7 cellular contexts compared by ENCODE assay signal in the genomic region with DNA sequence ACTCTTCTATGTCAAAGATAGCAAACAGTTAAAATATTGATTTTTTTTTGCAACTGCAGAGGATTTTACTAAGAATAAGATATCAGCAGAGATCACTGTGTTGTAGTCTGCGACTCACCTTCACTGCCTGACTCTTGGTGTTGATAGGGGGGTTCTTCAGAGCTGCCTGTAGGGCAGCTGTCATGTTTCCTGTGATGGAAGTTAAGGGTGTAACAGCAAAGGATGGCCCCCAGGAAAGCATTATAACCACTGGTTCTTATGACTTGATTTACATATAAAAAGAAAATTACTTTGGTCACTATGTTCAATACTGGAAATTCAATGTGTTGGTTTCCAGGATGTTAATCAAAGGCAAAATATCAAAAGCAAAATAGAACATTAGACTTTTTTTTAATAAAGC. TPM values are rescaled to one million over a fixed set of nuclear protein-coding genes. Genes with fewer than 3 reads are reported as not detected.
DNase-seq lines count a peak whose midpoint lies in the region; ATAC-seq and TF ChIP-seq lines count a peak whose summit lies in the region.

No MANE protein-coding gene starts in this region.

- peaks cover 49% of the 10 kb centered on the region for H3K36me3 ChIP-seq in OCI-LY1 (ENCODE audit: insufficient read depth, low read length)
- H3K36me3 ChIP-seq in body of pancreas (replicated peaks in 1 of 2; ENCODE audit: insufficient read depth in 1 of 2, low read depth in 2 of 2) = peaks cover 0 to 5% of the 10 kb centered on the region in 2 donors

- H3K27me3 ChIP-seq in OCI-LY1 (ENCODE audit: insufficient read depth, low read length) (no peaks in the 10 kb centered on the region), body of pancreas (no peaks in the 10 kb centered on the region)

- ATAC-seq in GM21529 (IDR thresholded peaks at IDR 0.05; ENCODE audit: unreplicated experiment) (no peak), body of pancreas (no peak)

- H2AFZ ChIP-seq in OCI-LY1 (ENCODE audit: low read length) = no peak overlapping the region

- peaks cover 31% of the 10 kb centered on the region for H3K79me2 ChIP-seq in OCI-LY1 (ENCODE audit: insufficient read depth, low read length)

- intact Hi-C loops in body of pancreas (cut with DNase I) = no loop called here

- H3K9ac ChIP-seq in OCI-LY1 (ENCODE audit: low read length) = peak overlapping the region; percentile 81; the same call in 1 of the 2 replicates

- H3K27ac ChIP-seq in OCI-LY1 (ENCODE audit: low read depth, low read length, poor library complexity, severe bottlenecking) (no peak overlapping the region), body of pancreas (peak overlapping the region in 1 of 4 donors; percentile 86)

- peak overlapping the region; percentile 95 for H3K27ac Mint-ChIP-seq in endothelial cell (ENCODE audit: unreplicated experiment)

- no peaks in the 10 kb centered on the region for H3K9me3 Mint-ChIP-seq in endothelial cell (ENCODE audit: unreplicated experiment)

- peaks cover 5% of the 10 kb centered on the region for H3K27me3 Mint-ChIP-seq in endothelial cell (ENCODE audit: unreplicated experiment)

- H3K4me3 Mint-ChIP-seq in endothelial cell (ENCODE audit: unreplicated experiment) = peak overlapping the region; percentile 99

- DNase-seq in GM12865 (ENCODE audit: low read depth) (peak; percentile 51), endothelial cell (ENCODE audit: low spot score) (no peak), retinal pigment epithelial cell (ENCODE audit: low read depth) (no peak), body of pancreas (no peak), AG08396 (ENCODE audit: low spot score) (no peak)

- TF ChIP-seq CTCF in GM12865 (IDR thresholded peaks at IDR 0.05; ENCODE audit: insufficient read depth, low read depth, low read length, missing control alignments) (no peak), OCI-LY1 (IDR thresholded peaks at IDR 0.05; ENCODE audit: low read length) (no peak), endothelial cell (IDR thresholded peaks at IDR 0.05; ENCODE audit: unreplicated experiment) (no peak), retinal pigment epithelial cell (conservative IDR thresholded peaks at IDR 0.05; ENCODE audit: low read depth, low read length) (no peak), body of pancreas (IDR thresholded peaks at IDR 0.05) (no peak)

- TF ChIP-seq POLR2A in body of pancreas (IDR thresholded peaks at IDR 0.05) = no peak

- no peaks in the 10 kb centered on the region for H3K9me2 ChIP-seq in OCI-LY1 (ENCODE audit: low read depth, low read length)

- H3K4me3 ChIP-seq in GM12865 (ENCODE audit: low read depth, low read length) = peak overlapping the region; percentile 87
- H3K4me3 ChIP-seq in OCI-LY1 (ENCODE audit: low read depth, low read length, poor library complexity, severe bottlenecking) = peak overlapping the region; percentile 89
- peak overlapping the region; percentile 86 for H3K4me3 ChIP-seq in retinal pigment epithelial cell (ENCODE audit: low read length)
- H3K4me3 ChIP-seq in body of pancreas = no peak overlapping the region

- H3K4me1 Mint-ChIP-seq in endothelial cell (ENCODE audit: unreplicated experiment) = peaks cover 34% of the 10 kb centered on the region

- peaks cover 33% of the 10 kb centered on the region for H3K4me1 ChIP-seq in OCI-LY1 (ENCODE audit: insufficient read depth, low read length, severe bottlenecking)
- peaks cover 44% of the 10 kb centered on the region for H3K4me1 ChIP-seq in body of pancreas

- 5 to 11% methylated on average over 1 of the region's 1 CpG for WGBS in body of pancreas, 2 donors

- H3K9me3 ChIP-seq in OCI-LY1 (ENCODE audit: low read length) (no peaks in the 10 kb centered on the region), body of pancreas (no peaks in the 10 kb centered on the region)

- H4K20me1 ChIP-seq in OCI-LY1 (ENCODE audit: insufficient read depth, low read length) = no peaks in the 10 kb centered on the region

- H3K4me2 ChIP-seq in OCI-LY1 (ENCODE audit: low read length) = peak overlapping the region; percentile 76

- peaks cover 21% of the 10 kb centered on the region for H3K36me3 Mint-ChIP-seq in endothelial cell (ENCODE audit: low read depth, unreplicated experiment)

- H3F3A ChIP-seq in OCI-LY1 (ENCODE audit: insufficient read depth, low read length) = peaks cover 3% of the 10 kb centered on the region; the same call in 1 of the 2 replicates

RNA-seq across cellular contexts. Expression of a gene that starts 2.6 kb away (rescaled TPM):
- 142 TPM for total RNA-seq in endothelial cell (ENCODE audit: unreplicated experiment)
- total RNA-seq in body of pancreas = 10 to 100 TPM; 29.3 to 52.4 TPM

RNA-seq across cellular contexts. Expression of a gene that starts 20.2 kb away (rescaled TPM):
- total RNA-seq in endothelial cell (ENCODE audit: unreplicated experiment) (not detected), body of pancreas (not detected)

RNA-seq across cellular contexts. Expression of a gene that starts 42.7 kb away (rescaled TPM):
- 0.67 TPM for total RNA-seq in endothelial cell (ENCODE audit: unreplicated experiment)
- 1 to 10 TPM; 8.3 to 9.6 TPM for total RNA-seq in body of pancreas

Comparison
In these comparisons a context has a peak if more than half of its experiments do, and no peak if none do; other contexts are left out.
1. H3K4me3 ChIP-seq: peak in GM12865 (single experiment), OCI-LY1 (single experiment) and retinal pigment epithelial cell (single experiment); none in body of pancreas (0 of 2).